9 cellular contexts compared by ENCODE assay signal in the genomic region with DNA sequence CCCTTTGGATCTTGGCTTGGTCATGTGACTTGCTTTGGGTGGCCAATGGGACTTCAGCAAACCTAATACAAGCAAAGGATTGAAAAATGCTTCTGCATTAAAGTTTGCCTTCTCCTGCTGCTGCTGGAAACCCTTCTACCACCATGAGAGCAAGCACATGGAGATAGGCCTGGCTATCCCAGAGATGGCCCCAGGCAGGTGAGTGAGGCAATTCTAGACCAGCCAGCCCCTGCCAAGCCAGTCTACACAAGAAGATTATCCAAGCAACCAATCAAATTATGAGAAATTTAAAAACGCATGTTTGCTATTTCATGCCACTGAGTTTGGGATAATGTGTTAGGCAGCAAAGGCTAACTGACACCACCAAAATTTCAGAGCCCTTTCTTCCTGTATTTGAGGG.
"Had no signal": no experiment of that assay in that cellular context is flagged by ENCODE, and none has a peak within 500 bp of the region (broad histone marks: within the 10 kb centered on the region; RNA-seq: fewer than 3 reads in every experiment).

No MANE protein-coding gene starts in this region.

- H3K27ac ChIP-seq: GM23248 had no signal

- H3K9me3 ChIP-seq: HAP-1 had no signal

- H3K36me3 ChIP-seq: HAP-1 had no signal

- H3K4me3 ChIP-seq: GM23248, GM23338, HAP-1 had no signal

- DNase-seq: GM23248, GOT3, H7, H9, HCEC 1CT, HFFc6 had no signal

- H3K9ac ChIP-seq: GM23248 had no signal

- H2AFZ ChIP-seq: GM23248, GM23338 had no signal

- ATAC-seq: GM23338, HCT116 had no signal

- H3K4me2 ChIP-seq: GM23338 had no signal
